ENCODE assay signal across 21 cellular contexts in the genomic region with DNA sequence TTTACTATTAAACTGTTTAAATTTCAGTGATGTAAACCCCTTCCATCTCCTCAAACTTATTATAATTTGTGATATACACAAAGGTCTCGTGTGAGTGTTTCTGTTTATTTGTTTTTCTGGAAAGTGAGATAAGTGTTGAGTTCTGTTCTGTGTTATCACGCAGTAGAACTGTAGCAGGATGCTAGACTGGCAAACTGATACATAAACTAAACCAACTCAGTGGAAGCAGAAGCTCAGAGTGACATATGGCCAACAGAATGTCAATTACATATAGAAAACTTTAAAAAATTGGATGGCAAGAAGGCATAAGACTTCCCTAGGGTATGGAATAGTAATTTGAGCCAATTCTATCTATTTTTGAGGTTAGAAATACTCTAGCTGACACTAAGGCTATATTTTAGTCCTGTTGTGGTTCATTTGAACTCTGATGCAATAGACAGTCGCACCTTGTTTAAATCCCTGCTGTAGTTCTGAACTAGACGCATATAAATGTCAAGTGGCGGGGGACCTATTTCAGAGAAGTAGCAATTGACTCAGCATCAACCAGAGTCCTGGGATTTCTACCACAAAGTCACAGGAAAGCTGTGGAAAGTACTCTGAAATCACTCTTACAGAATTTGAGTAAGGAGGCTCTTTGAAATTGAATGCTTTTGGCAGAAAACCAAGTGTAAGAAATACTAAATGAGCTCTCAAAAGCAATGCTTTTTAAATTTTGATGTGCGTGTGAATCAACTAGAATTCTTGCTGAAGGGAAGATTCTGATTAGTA.
DNase-seq lines count a peak whose midpoint lies in the region; ATAC-seq, FAIRE-seq and TF ChIP-seq lines count a peak whose summit lies in the region.
"Had no signal": no experiment of that assay in that cellular context is flagged by ENCODE, and none has a peak within 500 bp of the region (broad histone marks: within the 10 kb centered on the region; RNA-seq: fewer than 3 reads in every experiment).

No MANE protein-coding gene starts in this region.

- no peak for ATAC-seq in RWPE2 (ENCODE audit: low read depth)
- ATAC-seq in foreskin keratinocyte = no peak
- ATAC-seq in left colon = no peak
- ATAC-seq: natural killer cell had no signal

- CTCF ChIA-PET in GM10248 (lab: Yijun Ruan, JAX) = interaction anchor here (0.9 to 2.6 kb wide), 4 partner anchors 9 to 198 kb away, joined by 3 to 8 read pairs (median 4); no protein-coding TSS in a partner anchor

- H3K27me3 ChIP-seq in RWPE2 (ENCODE audit: insufficient read depth, poor library complexity, severe bottlenecking) (no peaks in the 10 kb centered on the region), foreskin keratinocyte (no peaks in the 10 kb centered on the region), sigmoid colon (no peaks in the 10 kb centered on the region)
- H3K27me3 ChIP-seq: cardiac muscle cell, tibial nerve had no signal

- DNase-seq in DMS153 (lab: John Stamatoyannopoulos, UW) (peak; percentile 32), DMS153 treated with DMSO at 0.1 percent for 48 hours (lab: John Stamatoyannopoulos, UW; ENCODE audit: unreplicated experiment) (no peak), RWPE2 (ENCODE audit: low spot score) (no peak), foreskin keratinocyte (no peak), left colon (no peak), sigmoid colon (no peak), GM10248 (ENCODE audit: extremely low spot score) (no peak)
- DNase-seq: activated CD4-positive, CD25-positive, alpha-beta regulatory T cell treated with anti-CD3 and anti-CD28 coated beads, Interleukin-2, amount 50 U/mL, for 72 hours; Caco-2; GOT3; KG1; kidney; natural killer cell; NCI-H1048; stimulated activated CD4-positive, alpha-beta T cell treated with anti-CD3 and anti-CD28 coated beads, Interleukin-2, amount 100 ng/mL, for 48 hours had no signal

- no peak for TF ChIP-seq EP300 in sigmoid colon (IDR thresholded peaks at IDR 0.05)

- H3K27ac ChIP-seq in RWPE2 (ENCODE audit: poor library complexity, severe bottlenecking) (peak overlapping the region; percentile 100), foreskin keratinocyte (peak overlapping the region; percentile 99), sigmoid colon (no peak overlapping the region)
- H3K27ac ChIP-seq: 22Rv1, cardiac muscle cell, SK-N-MC, tibial nerve had no signal

- H3K4me1 ChIP-seq in RWPE2 (ENCODE audit: insufficient read depth, poor library complexity, severe bottlenecking) (peaks cover 54% of the 10 kb centered on the region), foreskin keratinocyte (peaks cover 49% of the 10 kb centered on the region), sigmoid colon (no peaks in the 10 kb centered on the region)
- H3K4me1 ChIP-seq: tibial nerve had no signal

- no peak overlapping the region for H3K4me3 ChIP-seq in RWPE2 (ENCODE audit: severe bottlenecking)
- no peak overlapping the region for H3K4me3 ChIP-seq in sigmoid colon
- H3K4me3 ChIP-seq: cardiac muscle cell, SK-N-MC, tibial nerve had no signal

- intact Hi-C loops in left colon (cut with DNase I, micrococcal nuclease) = no loop called here
- intact Hi-C loops in sigmoid colon (cut with DNase I) = no loop called here

- TF ChIP-seq CTCF in RWPE2 (IDR thresholded peaks at IDR 0.05; ENCODE audit: poor library complexity, severe bottlenecking) = no peak
- TF ChIP-seq CTCF in foreskin keratinocyte (conservative IDR thresholded peaks at IDR 0.05) = no peak
- TF ChIP-seq CTCF in sigmoid colon (IDR thresholded peaks at IDR 0.05) = no peak
- no peak for TF ChIP-seq CTCF in GM10248 (IDR thresholded peaks at IDR 0.05; ENCODE audit: control extremely low read depth, extremely low read depth, low read depth, missing control alignments)

- TF ChIP-seq POLR2A in sigmoid colon (IDR thresholded peaks at IDR 0.05) = no peak

- 80 to 81% methylated on average over 6 of the region's 6 CpGs for WGBS in sigmoid colon, 2 donors

- no peaks in the 10 kb centered on the region for H3K9me3 ChIP-seq in RWPE2 (ENCODE audit: severe bottlenecking)
- no peaks in the 10 kb centered on the region for H3K9me3 ChIP-seq in sigmoid colon
- H3K9me3 ChIP-seq: Caco-2, tibial nerve had no signal

- POLR2A ChIA-PET in GM10248 (lab: Yijun Ruan, JAX) = no interaction called here

- peak; percentile 97 for FAIRE-seq in G401.6 (lab: Jason Lieb, UNC)
- FAIRE-seq: frontal cortex, kidney had no signal

- H3K36me3 ChIP-seq in RWPE2 (ENCODE audit: low read depth) = no peaks in the 10 kb centered on the region
- H3K36me3 ChIP-seq in sigmoid colon = no peaks in the 10 kb centered on the region
- H3K36me3 ChIP-seq: cardiac muscle cell, tibial nerve had no signal

Comparison
In these comparisons a context has a peak if more than half of its experiments do, and no peak if none do; other contexts are left out.
1. H3K27ac ChIP-seq: peak in RWPE2 (single experiment) and foreskin keratinocyte (single experiment); none in sigmoid colon (0 of 4).